7 cellular contexts compared by ENCODE assay signal in the genomic region with DNA sequence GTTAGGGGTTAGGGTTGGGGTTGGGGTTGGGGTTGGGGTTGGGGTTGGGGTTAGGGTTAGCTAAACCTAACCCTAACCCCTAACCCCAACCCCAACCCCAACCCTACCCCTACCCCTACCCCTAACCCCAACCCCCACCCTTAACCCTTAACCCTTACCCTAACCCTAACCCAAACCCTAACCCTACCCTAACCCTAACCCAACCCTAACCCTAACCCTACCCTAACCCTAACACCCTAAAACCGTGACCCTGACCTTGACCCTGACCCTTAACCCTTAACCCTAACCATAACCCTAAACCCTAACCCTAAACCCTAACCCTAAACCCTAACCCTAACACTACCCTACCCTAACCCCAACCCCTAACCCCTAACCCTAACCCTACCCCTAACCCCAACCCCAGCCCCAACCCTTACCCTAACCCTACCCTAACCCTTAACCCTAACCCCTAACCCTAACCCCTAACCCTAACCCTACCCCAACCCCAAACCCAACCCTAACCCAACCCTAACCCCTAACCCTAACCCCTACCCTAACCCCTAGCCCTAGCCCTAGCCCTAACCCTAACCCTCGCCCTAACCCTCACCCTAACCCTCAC. TPM values are rescaled to one million over a fixed set of nuclear protein-coding genes. Genes with fewer than 3 reads are reported as not detected.
A peak's percentile ranks its signal among the peaks of the same experiment; 100 is the strongest.
DNase-seq lines count a peak whose midpoint lies in the region; ATAC-seq lines count a peak whose summit lies in the region.

No MANE protein-coding gene starts in this region.

- H3K36me3 Mint-ChIP-seq in activated naive CD8-positive, alpha-beta T cell treated with anti-CD3 and anti-CD28 coated beads, Interleukin-2, amount 50 U/mL, for 24 hours (ENCODE audit: low read depth), result no peaks in the 10 kb centered on the region
- no peaks in the 10 kb centered on the region for H3K36me3 Mint-ChIP-seq in immature natural killer cell

- H3K27ac Mint-ChIP-seq in activated naive CD8-positive, alpha-beta T cell treated with anti-CD3 and anti-CD28 coated beads, Interleukin-2, amount 50 U/mL, for 24 hours, result peak overlapping the region; percentile 93
- H3K27ac Mint-ChIP-seq in immature natural killer cell, result peak overlapping the region; percentile 89 to 97 (median 96)

- no peaks in the 10 kb centered on the region for H3K27me3 Mint-ChIP-seq in activated naive CD8-positive, alpha-beta T cell treated with anti-CD3 and anti-CD28 coated beads, Interleukin-2, amount 50 U/mL, for 24 hours
- peaks cover 10 to 11% (median 10%) of the 10 kb centered on the region in 3 donors for H3K27me3 Mint-ChIP-seq in immature natural killer cell (ENCODE audit: low read depth in 3 of 3)

- H3K27ac ChIP-seq in temporal lobe (ENCODE audit: low read depth, low read length), result peak overlapping the region; percentile 86

- DNase-seq in activated naive CD8-positive, alpha-beta T cell treated with anti-CD3 and anti-CD28 coated beads, Interleukin-2, amount 50 U/mL, for 24 hours, result no peak
- DNase-seq in immature natural killer cell (no peak), dermis blood vessel endothelial cell (no peak)

- H3K4me3 Mint-ChIP-seq in activated naive CD8-positive, alpha-beta T cell treated with anti-CD3 and anti-CD28 coated beads, Interleukin-2, amount 50 U/mL, for 24 hours, result peak overlapping the region; percentile 92
- H3K4me3 Mint-ChIP-seq in immature natural killer cell, result peak overlapping the region; percentile 84 to 95 (median 91)

- no peaks in the 10 kb centered on the region for H3K9me3 Mint-ChIP-seq in activated naive CD8-positive, alpha-beta T cell treated with anti-CD3 and anti-CD28 coated beads, Interleukin-2, amount 50 U/mL, for 24 hours
- no peaks in the 10 kb centered on the region for H3K9me3 Mint-ChIP-seq in immature natural killer cell

- peak; percentile 26 for ATAC-seq in HG02870 (IDR thresholded peaks at IDR 0.05; ENCODE audit: unreplicated experiment)
- ATAC-seq in activated naive CD8-positive, alpha-beta T cell treated with anti-CD3 and anti-CD28 coated beads, Interleukin-2, amount 50 U/mL, for 24 hours, result peak; percentile 60
- no peak for ATAC-seq in GM21786 (IDR thresholded peaks at IDR 0.05; ENCODE audit: unreplicated experiment)
- ATAC-seq in GM21515 (IDR thresholded peaks at IDR 0.05; ENCODE audit: unreplicated experiment), result no peak

- peaks cover 9% of the 10 kb centered on the region for H3K4me1 Mint-ChIP-seq in activated naive CD8-positive, alpha-beta T cell treated with anti-CD3 and anti-CD28 coated beads, Interleukin-2, amount 50 U/mL, for 24 hours
- peaks cover 5 to 10% of the 10 kb centered on the region in 2 donors for H3K4me1 Mint-ChIP-seq in immature natural killer cell

RNA-seq across cellular contexts. Expression of gene RABL2A, which starts 24.1 kb away (rescaled TPM):
- polyA plus RNA-seq in immature natural killer cell, result 10 to 100 TPM in 1 of 3 donors, 1 to 10 TPM in 2; 5.7 to 15.4 (median 9.0) TPM
- 10.8 TPM for total RNA-seq in temporal lobe
- total RNA-seq in dermis blood vessel endothelial cell, result 4.1 and 6.3 TPM in 2 replicates

Comparison
In these comparisons a context has a peak if more than half of its experiments do, and no peak if none do; other contexts are left out.
1. ATAC-seq: peak in HG02870 (single experiment) and activated naive CD8-positive, alpha-beta T cell treated with anti-CD3 and anti-CD28 coated beads, Interleukin-2, amount 50 U/mL, for 24 hours (single experiment); none in GM21786 (single experiment) and GM21515 (single experiment).